16 cellular contexts compared by ENCODE assay signal in the genomic region with DNA sequence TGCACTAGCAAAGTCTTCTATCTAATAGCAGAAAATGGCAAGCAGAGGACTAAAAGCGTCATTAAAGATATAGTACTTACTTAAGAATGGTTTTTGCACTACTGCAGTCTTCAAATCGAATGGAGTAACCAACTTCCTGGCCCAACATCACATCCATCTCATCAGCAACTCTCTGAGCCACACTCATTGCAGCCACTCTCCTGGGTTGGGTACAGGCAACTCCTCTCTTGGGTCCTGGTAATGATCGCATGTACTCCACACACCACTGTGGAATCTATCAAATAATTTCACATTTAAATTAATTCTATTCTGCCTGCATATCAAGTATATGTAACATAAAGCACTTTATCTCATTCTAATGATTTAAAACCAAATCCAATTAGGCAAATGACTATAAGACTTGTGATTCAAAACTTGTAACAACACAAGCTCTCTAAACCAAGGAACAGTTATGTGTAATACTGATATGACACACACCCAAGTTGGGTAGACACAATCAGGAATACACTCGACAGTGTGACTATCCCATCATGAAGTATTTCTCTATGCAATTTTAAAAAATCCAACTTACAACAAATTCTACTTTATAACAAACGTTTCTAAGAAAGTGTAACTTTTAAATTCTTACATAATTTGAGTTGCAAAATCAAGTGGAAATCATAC. TPM values are rescaled to one million over a fixed set of nuclear protein-coding genes. Genes with fewer than 3 reads are reported as not detected.
A peak's percentile ranks its signal among the peaks of the same experiment; 100 is the strongest.
DNase-seq lines count a peak whose midpoint lies in the region; ATAC-seq and TF ChIP-seq lines count a peak whose summit lies in the region.
"Had no signal": no experiment of that assay in that cellular context is flagged by ENCODE, and none has a peak within 500 bp of the region (broad histone marks: within the 10 kb centered on the region; RNA-seq: fewer than 3 reads in every experiment).

No MANE protein-coding gene starts in this region.

- no peaks in the 10 kb centered on the region for H3K27me3 Mint-ChIP-seq in activated CD4-positive, alpha-beta memory T cell treated with anti-CD3 and anti-CD28 coated beads, Interleukin-2, amount 10 ng/mL, durations not matched to agents 7 days and 5 days
- H3K27me3 Mint-ChIP-seq in activated CD4-positive, alpha-beta memory T cell treated with anti-CD3 and anti-CD28 coated beads for 36 hours, result no peaks in the 10 kb centered on the region
- H3K27me3 Mint-ChIP-seq in memory B cell, result no peaks in the 10 kb centered on the region

- peak; percentile 32 for ATAC-seq in GM18502 (IDR thresholded peaks at IDR 0.05; ENCODE audit: poor library complexity, unreplicated experiment)
- ATAC-seq in HG03565 (IDR thresholded peaks at IDR 0.05; ENCODE audit: unreplicated experiment), result peak; percentile 39
- ATAC-seq in memory B cell (ENCODE audit: low read depth), result no peak
- ATAC-seq in upper lobe of left lung (ENCODE audit: low FRiP score in 2 of 2), result no peak
- ATAC-seq: HCT116 had no signal

- DNase-seq in activated CD4-positive, alpha-beta memory T cell treated with anti-CD3 and anti-CD28 coated beads, Interleukin-2, amount 10 ng/mL, durations not matched to agents 7 days and 5 days, result no peak
- no peak for DNase-seq in activated CD4-positive, alpha-beta memory T cell treated with anti-CD3 and anti-CD28 coated beads for 36 hours
- DNase-seq in memory B cell (ENCODE audit: low spot score in 2 of 2), result no peak
- DNase-seq in upper lobe of left lung, result no peak
- no peak for DNase-seq in MG63
- DNase-seq in NCI-H2029 treated with DMSO at 0.1 percent for 48 hours (lab: John Stamatoyannopoulos, UW), result no peak
- DNase-seq: activated CD8-positive, alpha-beta memory T cell treated with anti-CD3 and anti-CD28 coated beads for 24 hours; adrenal gland; colonic mucosa; Karpas-422; NCI-H187; occipital lobe had no signal

- H3K27me3 ChIP-seq in upper lobe of left lung (no peaks in the 10 kb centered on the region), MG63 (no peaks in the 10 kb centered on the region)
- H3K27me3 ChIP-seq: adrenal gland, colonic mucosa had no signal

- no peak for TF ChIP-seq EP300 in upper lobe of left lung (IDR thresholded peaks at IDR 0.05)

- H3K4me1 Mint-ChIP-seq in activated CD4-positive, alpha-beta memory T cell treated with anti-CD3 and anti-CD28 coated beads, Interleukin-2, amount 10 ng/mL, durations not matched to agents 7 days and 5 days, result peaks cover 58% of the 10 kb centered on the region
- peaks cover 71% of the 10 kb centered on the region for H3K4me1 Mint-ChIP-seq in activated CD4-positive, alpha-beta memory T cell treated with anti-CD3 and anti-CD28 coated beads for 36 hours (ENCODE audit: low read depth)
- H3K4me1 Mint-ChIP-seq in memory B cell, result peaks cover 34% of the 10 kb centered on the region

- CTCF ChIA-PET in activated CD4-positive, alpha-beta memory T cell treated with anti-CD3 and anti-CD28 coated beads, Interleukin-2, amount 10 ng/mL, durations not matched to agents 7 days and 5 days (lab: Charles Lee), result interaction anchor here (1.7 kb wide), 1 partner anchor 19 kb away, joined by 5 read pairs; no protein-coding TSS in a partner anchor
- CTCF ChIA-PET in activated CD4-positive, alpha-beta memory T cell treated with anti-CD3 and anti-CD28 coated beads for 36 hours (lab: Charles Lee), result no interaction called here

- no peaks in the 10 kb centered on the region for H3K9me3 Mint-ChIP-seq in activated CD4-positive, alpha-beta memory T cell treated with anti-CD3 and anti-CD28 coated beads, Interleukin-2, amount 10 ng/mL, durations not matched to agents 7 days and 5 days
- H3K9me3 Mint-ChIP-seq in activated CD4-positive, alpha-beta memory T cell treated with anti-CD3 and anti-CD28 coated beads for 36 hours, result no peaks in the 10 kb centered on the region
- H3K9me3 Mint-ChIP-seq in memory B cell, result no peaks in the 10 kb centered on the region

- H3K4me3 ChIP-seq in upper lobe of left lung (no peak overlapping the region), MG63 (no peak overlapping the region)
- H3K4me3 ChIP-seq: adrenal gland, colonic mucosa had no signal

- no peak overlapping the region for H3K27ac ChIP-seq in upper lobe of left lung
- H3K27ac ChIP-seq: colonic mucosa, HL-60 had no signal

- peaks cover 88% of the 10 kb centered on the region for H3K36me3 Mint-ChIP-seq in activated CD4-positive, alpha-beta memory T cell treated with anti-CD3 and anti-CD28 coated beads, Interleukin-2, amount 10 ng/mL, durations not matched to agents 7 days and 5 days (ENCODE audit: low read depth)
- H3K36me3 Mint-ChIP-seq in activated CD4-positive, alpha-beta memory T cell treated with anti-CD3 and anti-CD28 coated beads for 36 hours, result peaks cover 62% of the 10 kb centered on the region
- H3K36me3 Mint-ChIP-seq in memory B cell, result peaks cover 24% of the 10 kb centered on the region

- peaks cover 8 to 42% (median 29%) of the 10 kb centered on the region in 4 donors for H3K4me1 ChIP-seq in upper lobe of left lung

- no peaks in the 10 kb centered on the region for H3K9me3 ChIP-seq in upper lobe of left lung
- no peaks in the 10 kb centered on the region for H3K9me3 ChIP-seq in MG63
- H3K9me3 ChIP-seq: adrenal gland, colonic mucosa had no signal

- TF ChIP-seq POLR2A in upper lobe of left lung (IDR thresholded peaks at IDR 0.05), result no peak

- peak overlapping the region; percentile 18 for H3K27ac Mint-ChIP-seq in activated CD4-positive, alpha-beta memory T cell treated with anti-CD3 and anti-CD28 coated beads, Interleukin-2, amount 10 ng/mL, durations not matched to agents 7 days and 5 days
- H3K27ac Mint-ChIP-seq in activated CD4-positive, alpha-beta memory T cell treated with anti-CD3 and anti-CD28 coated beads for 36 hours, result no peak overlapping the region
- H3K27ac Mint-ChIP-seq in memory B cell, result peak overlapping the region; percentile 26

- POLR2A ChIA-PET in activated CD4-positive, alpha-beta memory T cell treated with anti-CD3 and anti-CD28 coated beads, Interleukin-2, amount 10 ng/mL, durations not matched to agents 7 days and 5 days (lab: Charles Lee), result interaction anchor here (0.8 to 5.9 kb wide), 3 partner anchors 9 to 14 kb away, joined by 3 to 46 read pairs (median 5); a partner anchor contains a TSS
- POLR2A ChIA-PET in activated CD4-positive, alpha-beta memory T cell treated with anti-CD3 and anti-CD28 coated beads for 36 hours (lab: Charles Lee), result interaction anchor here (1.0 kb wide), 1 partner anchor 14 kb away, joined by 3 read pairs; a partner anchor contains a TSS

- peaks cover 4 to 79% (median 20%) of the 10 kb centered on the region in 4 donors for H3K36me3 ChIP-seq in upper lobe of left lung
- H3K36me3 ChIP-seq in MG63, result peaks cover 70% of the 10 kb centered on the region

- H3K4me3 Mint-ChIP-seq in activated CD4-positive, alpha-beta memory T cell treated with anti-CD3 and anti-CD28 coated beads, Interleukin-2, amount 10 ng/mL, durations not matched to agents 7 days and 5 days, result no peak overlapping the region
- H3K4me3 Mint-ChIP-seq in activated CD4-positive, alpha-beta memory T cell treated with anti-CD3 and anti-CD28 coated beads for 36 hours, result no peak overlapping the region
- H3K4me3 Mint-ChIP-seq in memory B cell, result no peak overlapping the region

- intact Hi-C loops in activated CD4-positive, alpha-beta memory T cell treated with anti-CD3 and anti-CD28 coated beads for 36 hours (cut with micrococcal nuclease), result loop anchor here (1.0 to 2.0 kb wide), 2 partner anchors 8 to 14 kb away; no protein-coding TSS in a partner anchor

- WGBS in upper lobe of left lung, 2 donors, result 67 to 70% methylated on average over 5 of the region's 5 CpGs

- TF ChIP-seq CTCF in upper lobe of left lung (IDR thresholded peaks at IDR 0.05), result no peak

RNA-seq across cellular contexts. Expression of a gene that starts 13.6 kb away (rescaled TPM):
- 100 to 1,000 TPM; 150 TPM for total RNA-seq in activated CD4-positive, alpha-beta memory T cell treated with anti-CD3 and anti-CD28 coated beads, Interleukin-2, amount 10 ng/mL, durations not matched to agents 7 days and 5 days
- 100 to 1,000 TPM; 169 to 172 TPM for total RNA-seq in activated CD4-positive, alpha-beta memory T cell treated with anti-CD3 and anti-CD28 coated beads for 36 hours
- total RNA-seq in upper lobe of left lung, result 100 to 1,000 TPM in 3 of 6 donors, 10 to 100 TPM in 3; 83.8 to 201 (median 107) TPM
- 197 and 243 TPM in 2 replicates for total RNA-seq in MG63 (2014; rRNA removed; shearing (Covaris generic); ENCODE audit: low replicate concordance)

Comparison
In these comparisons a context has a peak if more than half of its experiments do, and no peak if none do; other contexts are left out.
1. ATAC-seq: peak in GM18502 (single experiment) and HG03565 (single experiment); none in memory B cell (single experiment) and upper lobe of left lung (0 of 2).